In genomic region chr3:53880396-53881345, GRCh38 we compare ENCODE assay signal across 8 cellular contexts. TPM values are rescaled to one million over a fixed set of nuclear protein-coding genes. Genes with fewer than 3 reads are reported as not detected.
DNase-seq lines count a peak whose midpoint lies in the region; ATAC-seq and TF ChIP-seq lines count a peak whose summit lies in the region.

No MANE protein-coding gene starts in this region.

- H3K4me1 ChIP-seq in adipocyte (ENCODE audit: control insufficient read depth, insufficient read depth, low read length) (peaks cover 13% of the 10 kb centered on the region), tibial nerve (peaks cover 0 to 15% (median 11%) of the 10 kb centered on the region in 4 donors)

- H3K27ac ChIP-seq in tibial nerve, result peak overlapping the region in 2 of 4 donors; percentile 86 to 94

- intact Hi-C loops in left colon (cut with DNase I, micrococcal nuclease), result no loop called here
- intact Hi-C loops in posterior cingulate gyrus (cut with DNase I), result loop anchor here (2.0 kb wide), 1 partner anchor 534 kb away; the partner anchor contains the start of gene DCP1A

- no peak for TF ChIP-seq EP300 in tibial nerve (IDR thresholded peaks at IDR 0.05)

- no peak for ATAC-seq in activated T-cell treated with anti-CD3 and anti-CD28 coated beads, Interleukin-2, amount 50 U/mL, for 4 hours
- peak; percentile 4 for ATAC-seq in left colon
- ATAC-seq in GM21529 (IDR thresholded peaks at IDR 0.05; ENCODE audit: unreplicated experiment), result no peak
- no peak for ATAC-seq in HG03039 (IDR thresholded peaks at IDR 0.05; ENCODE audit: unreplicated experiment)

- peak overlapping the region; percentile 98 for H3K9ac ChIP-seq in adipocyte (ENCODE audit: low read length)

- no peaks in the 10 kb centered on the region for H3K27me3 Mint-ChIP-seq in activated T-cell treated with anti-CD3 and anti-CD28 coated beads, Interleukin-2, amount 50 U/mL, for 4 hours (ENCODE audit: low read depth)

- H3K4me3 Mint-ChIP-seq in activated T-cell treated with anti-CD3 and anti-CD28 coated beads, Interleukin-2, amount 50 U/mL, for 4 hours, result peak overlapping the region; percentile 94

- peaks cover 32% of the 10 kb centered on the region for H3K36me3 Mint-ChIP-seq in activated T-cell treated with anti-CD3 and anti-CD28 coated beads, Interleukin-2, amount 50 U/mL, for 4 hours (ENCODE audit: insufficient read depth)

- peaks cover 29% of the 10 kb centered on the region for H3K4me1 Mint-ChIP-seq in activated T-cell treated with anti-CD3 and anti-CD28 coated beads, Interleukin-2, amount 50 U/mL, for 4 hours (ENCODE audit: low read depth)

- H3K27me3 ChIP-seq in adipocyte (replicated peaks; ENCODE audit: control insufficient read depth, insufficient read depth, low read length), result no peaks in the 10 kb centered on the region
- H3K27me3 ChIP-seq in tibial nerve, result no peaks in the 10 kb centered on the region

- H3K9me3 ChIP-seq in adipocyte (ENCODE audit: control insufficient read depth, low read length) (no peaks in the 10 kb centered on the region), tibial nerve (no peaks in the 10 kb centered on the region)

- H3K4me3 ChIP-seq in adipocyte (ENCODE audit: low read length), result peak overlapping the region; percentile 96
- H3K4me3 ChIP-seq in tibial nerve, result peak overlapping the region; percentile 65 to 97 (median 89)

- H3K9me3 Mint-ChIP-seq in activated T-cell treated with anti-CD3 and anti-CD28 coated beads, Interleukin-2, amount 50 U/mL, for 4 hours, result no peaks in the 10 kb centered on the region

- H3K36me3 ChIP-seq in adipocyte (ENCODE audit: control insufficient read depth, insufficient read depth, low read length, severe bottlenecking), result peaks cover 64% of the 10 kb centered on the region
- H3K36me3 ChIP-seq in tibial nerve, result peaks cover 0 to 66% (median 17%) of the 10 kb centered on the region in 3 donors

- no peak for TF ChIP-seq CTCF in tibial nerve (IDR thresholded peaks at IDR 0.05)

- 38 to 47% methylated on average over 10 of the region's 10 CpGs for WGBS in tibial nerve, 2 donors

- no peak for TF ChIP-seq POLR2A in tibial nerve (IDR thresholded peaks at IDR 0.05)

- DNase-seq in activated T-cell treated with anti-CD3 and anti-CD28 coated beads, Interleukin-2, amount 50 U/mL, for 4 hours, result no peak
- DNase-seq in activated T-cell treated with anti-CD3 and anti-CD28 coated beads for 4 hours, result no peak
- DNase-seq in adipocyte (ENCODE audit: low read depth), result peak; percentile 56
- no peak for DNase-seq in left colon
- DNase-seq in tibial nerve (ENCODE audit: low spot score in 2 of 2), result no peak
- DNase-seq in posterior cingulate gyrus, result no peak

RNA-seq across cellular contexts. Expression of gene ACTR8, which starts 1.3 kb away (rescaled TPM):
- total RNA-seq in activated T-cell treated with anti-CD3 and anti-CD28 coated beads, Interleukin-2, amount 50 U/mL, for 4 hours, result 10 to 100 TPM; 28.1 to 36.3 (median 36.2) TPM
- 10 to 100 TPM; 19.0 to 27.7 TPM for total RNA-seq in left colon
- 10 to 100 TPM; 14.0 to 40.0 (median 27.2) TPM for total RNA-seq in tibial nerve

RNA-seq across cellular contexts. Expression of gene SELENOK, which starts 11.0 kb away (rescaled TPM):
- total RNA-seq in activated T-cell treated with anti-CD3 and anti-CD28 coated beads, Interleukin-2, amount 50 U/mL, for 4 hours, result 10 to 100 TPM; 65.0 to 81.9 (median 68.6) TPM
- total RNA-seq in left colon, result 10 to 100 TPM; 44.2 to 53.4 TPM
- total RNA-seq in tibial nerve, result 10 to 100 TPM; 39.8 to 54.3 (median 49.2) TPM

RNA-seq across cellular contexts. Expression of gene IL17RB, which starts 34.3 kb away (rescaled TPM):
- 1 to 10 TPM in 1 of 3 donors, under 1 TPM in 2; 0.53 to 1.3 (median 0.73) TPM for total RNA-seq in activated T-cell treated with anti-CD3 and anti-CD28 coated beads, Interleukin-2, amount 50 U/mL, for 4 hours
- total RNA-seq in left colon, result 10 to 100 TPM; 10.9 to 15.6 TPM
- total RNA-seq in tibial nerve, result 1 to 10 TPM; 3.3 to 7.1 (median 5.0) TPM

RNA-seq across cellular contexts. Expression of gene CHDH, which starts 34.5 kb away (rescaled TPM):
- total RNA-seq in activated T-cell treated with anti-CD3 and anti-CD28 coated beads, Interleukin-2, amount 50 U/mL, for 4 hours, result under 1 TPM; 0.38 to 0.69 (median 0.46) TPM
- 10 to 100 TPM; 30.6 to 34.1 TPM for total RNA-seq in left colon
- 10 to 100 TPM in 2 of 4 donors, 1 to 10 TPM in 2; 2.8 to 15.9 (median 9.7) TPM for total RNA-seq in tibial nerve
